Comparison of ENCODE assay signal across 15 cellular contexts in genomic region chr12:27541031-27541719, GRCh38. TPM values are rescaled to one million over a fixed set of nuclear protein-coding genes. Genes with fewer than 3 reads are reported as not detected.
DNase-seq lines count a peak whose midpoint lies in the region; ATAC-seq, FAIRE-seq and TF ChIP-seq lines count a peak whose summit lies in the region.
"Had no signal": no experiment of that assay in that cellular context is flagged by ENCODE, and none has a peak within 500 bp of the region (broad histone marks: within the 10 kb centered on the region; RNA-seq: fewer than 3 reads in every experiment).

No MANE protein-coding gene starts in this region.

- no peaks in the 10 kb centered on the region for H3K36me3 ChIP-seq in mammary epithelial cell (ENCODE audit: insufficient read depth, low read length)
- peaks cover 0 to 2% of the 10 kb centered on the region in 2 experiments for H3K36me3 ChIP-seq in keratinocyte (ENCODE audit: control insufficient read depth in 2 of 2, extremely low read depth in 1 of 2, insufficient read depth in 2 of 2, low read length in 2 of 2)
- H3K36me3 ChIP-seq in gastrocnemius medialis, result no peaks in the 10 kb centered on the region
- H3K36me3 ChIP-seq: right lobe of liver had no signal

- H3K4me1 ChIP-seq in mammary epithelial cell (ENCODE audit: insufficient read depth, low read length), result peaks cover 43% of the 10 kb centered on the region
- H3K4me1 ChIP-seq in keratinocyte (ENCODE audit: control insufficient read depth, extremely low read depth, insufficient read depth, low read length), result peaks cover 57% of the 10 kb centered on the region
- H3K4me1 ChIP-seq in gastrocnemius medialis, result peaks cover 46 to 57% of the 10 kb centered on the region in 2 donors

- no peaks in the 10 kb centered on the region for H4K20me1 ChIP-seq in mammary epithelial cell (ENCODE audit: insufficient read depth, low read length)
- no peaks in the 10 kb centered on the region for H4K20me1 ChIP-seq in keratinocyte (ENCODE audit: control insufficient read depth, extremely low read depth, insufficient read depth, low read length)

- FAIRE-seq in keratinocyte (lab: Jason Lieb, UNC), result peak; percentile 99
- FAIRE-seq: RCC 7860 had no signal

- intact Hi-C loops in Right ventricle myocardium superior (cut with DNase I), result no loop called here
- intact Hi-C loops in cardiac septum (cut with DNase I), result no loop called here
- intact Hi-C loops in mammary epithelial cell (cut with micrococcal nuclease), result no loop called here
- intact Hi-C loops in gastrocnemius medialis (cut with DNase I; ENCODE audit: low total_unique reads), result no loop called here

- TF ChIP-seq CTCF in mammary epithelial cell (conservative IDR thresholded peaks at IDR 0.05 in 1 of 2, IDR thresholded peaks at IDR 0.05 in 1 of 2; ENCODE audit: extremely low read depth in 1 of 2, insufficient read depth in 1 of 2, low read depth in 1 of 2, low read length in 2 of 2) (no peak), keratinocyte (optimal IDR thresholded peaks at IDR 0.05 in 1 of 3, IDR thresholded peaks at IDR 0.05 in 1 of 3, conservative IDR thresholded peaks at IDR 0.05 in 1 of 3; ENCODE audit: extremely low read depth in 1 of 3, insufficient read depth in 2 of 3, low read length in 3 of 3) (no peak), gastrocnemius medialis (IDR thresholded peaks at IDR 0.05 in 4 of 5, conservative IDR thresholded peaks at IDR 0.05 in 1 of 5) (no peak)

- no peaks in the 10 kb centered on the region for H3K27me3 ChIP-seq in mammary epithelial cell (ENCODE audit: insufficient read depth, low read length)
- no peaks in the 10 kb centered on the region for H3K27me3 ChIP-seq in keratinocyte (ENCODE audit: control insufficient read depth, extremely low read depth, insufficient read depth, low read length)
- H3K27me3 ChIP-seq in gastrocnemius medialis, result no peaks in the 10 kb centered on the region
- H3K27me3 ChIP-seq: right lobe of liver, tibial artery had no signal

- no TSS peak for BruUV-seq in mammary epithelial cell (replicated peaks; lab: Mats Ljungman, UMichigan)

- ATAC-seq in Right ventricle myocardium superior (ENCODE audit: poor library complexity), result peak; percentile 10
- ATAC-seq in gastrocnemius medialis, result no peak
- ATAC-seq: left lobe of liver; naive thymus-derived CD4-positive, alpha-beta T cell had no signal

- no peak overlapping the region for H2AFZ ChIP-seq in mammary epithelial cell (ENCODE audit: low read depth, low read length)
- H2AFZ ChIP-seq in keratinocyte (ENCODE audit: control insufficient read depth, low read length), result no peak overlapping the region

- CTCF ChIA-PET in mammary epithelial cell (lab: Charles Lee; ENCODE audit: low non-redundant PET), result no interaction called here

- no peaks in the 10 kb centered on the region for H3K9me1 ChIP-seq in keratinocyte (ENCODE audit: control insufficient read depth, extremely low read depth, insufficient read depth, low read length)

- H3K4me2 ChIP-seq in mammary epithelial cell (ENCODE audit: insufficient read depth, low read depth, low read length), result peak overlapping the region; percentile 7
- peak overlapping the region; percentile 73 for H3K4me2 ChIP-seq in keratinocyte (ENCODE audit: control insufficient read depth, extremely low read depth, insufficient read depth, low read depth, low read length)

- WGBS in mammary epithelial cell (ENCODE audit: low coverage, missing lambda C conversion rate), result 80% methylated on average over 8 of the region's 8 CpGs

- TF ChIP-seq POLR2A in gastrocnemius medialis (IDR thresholded peaks at IDR 0.05), result no peak

- H3K79me2 ChIP-seq in mammary epithelial cell (ENCODE audit: insufficient read depth, low read length) (peaks cover 96% of the 10 kb centered on the region), keratinocyte (ENCODE audit: control insufficient read depth, insufficient read depth, low read length) (peaks cover 86% of the 10 kb centered on the region)

- in situ Hi-C loops in mammary epithelial cell (cut with MboI; ENCODE audit: low sequenced_read_pairs in 2 of 2) (no loop called here), gastrocnemius medialis (cut with MboI; ENCODE audit: low sequenced_read_pairs in 4 of 4) (no loop called here)

- dilution Hi-C loops in mammary epithelial cell (cut with HindIII; ENCODE audit: low sequenced_read_pairs) (no loop called here), keratinocyte (cut with MboI; ENCODE audit: extremely low pct_ligation_motif_present, low sequenced_read_pairs) (no loop called here)

- H3K4me3 ChIP-seq in mammary epithelial cell (replicated peaks in 1 of 3; ENCODE audit: insufficient read depth in 1 of 3, low read depth in 2 of 3, low read length in 3 of 3), result no peak overlapping the region
- no peak overlapping the region for H3K4me3 ChIP-seq in keratinocyte (ENCODE audit: control insufficient read depth in 2 of 3, extremely low read depth in 1 of 3, insufficient read depth in 2 of 3, low read depth in 1 of 3, low read length in 3 of 3)
- H3K4me3 ChIP-seq in gastrocnemius medialis, result no peak overlapping the region
- H3K4me3 ChIP-seq: right lobe of liver, tibial artery had no signal

- H3K27ac ChIP-seq in mammary epithelial cell (ENCODE audit: insufficient read depth, low read depth, low read length) (peak overlapping the region; percentile 91), keratinocyte (ENCODE audit: control insufficient read depth, insufficient read depth, low read length) (peak overlapping the region; percentile 83), gastrocnemius medialis (peak overlapping the region in 1 of 4 donors; percentile 3)
- H3K27ac ChIP-seq: right lobe of liver had no signal

- DNase-seq in Right ventricle myocardium superior (no peak), cardiac septum (ENCODE audit: low spot score) (no peak), mammary epithelial cell (peak; percentile 82), keratinocyte (ENCODE audit: low read depth, low spot score) (peak; percentile 46), NCI-H510A (lab: John Stamatoyannopoulos, UW) (no peak), gastrocnemius medialis (no peak), CD1c-positive myeloid dendritic cell (ENCODE audit: extremely low spot score) (no peak)
- DNase-seq in activated CD4-positive, alpha-beta T cell treated with anti-CD3 and anti-CD28 coated beads for 1 hour, result no peak
- DNase-seq: naive thymus-derived CD4-positive, alpha-beta T cell; NCI-H146; NCI-H524 treated with DMSO at 0.1 percent for 48 hours; right lobe of liver; tibial artery had no signal

- peak overlapping the region; percentile 8 for H3K9ac ChIP-seq in mammary epithelial cell (ENCODE audit: insufficient read depth, low read length)
- H3K9ac ChIP-seq in keratinocyte (ENCODE audit: control insufficient read depth, extremely low read depth, insufficient read depth, low read length), result peak overlapping the region; percentile 55

- H3K9me3 ChIP-seq in mammary epithelial cell (replicated peaks; ENCODE audit: insufficient read depth, low read length) (no peaks in the 10 kb centered on the region), keratinocyte (ENCODE audit: control insufficient read depth, low read depth, low read length) (no peaks in the 10 kb centered on the region), gastrocnemius medialis (no peaks in the 10 kb centered on the region)
- H3K9me3 ChIP-seq: right lobe of liver, tibial artery had no signal

RNA-seq across cellular contexts. Expression of gene PPFIBP1, which starts 17.2 kb away (rescaled TPM):
- total RNA-seq in Right ventricle myocardium superior (292 TPM), cardiac septum (219 TPM), mammary epithelial cell (100 to 1,000 TPM; 114 to 136 TPM), gastrocnemius medialis (10 to 100 TPM; 18.3 to 33.2 (median 27.4) TPM)
- polyA plus RNA-seq in mammary epithelial cell (41.2 TPM), keratinocyte (53.6 to 83.5 TPM (median 62.0 TPM) in 3 replicates)
- polyA minus RNA-seq in mammary epithelial cell (266 TPM), keratinocyte (48.5 to 186 TPM (median 78.5 TPM) in 3 replicates)
- polyA plus RNA-seq in keratinocyte (2011; ENCODE audit: low read depth), result 74.9 TPM
- 32.0 and 75.4 TPM in 2 replicates for polyA plus RNA-seq in keratinocyte (2011; cell fraction: cytosol; rRNA removed)
- 101 and 133 TPM in 2 replicates for polyA plus RNA-seq in keratinocyte (2011; cell fraction: nucleus; rRNA removed)
- polyA plus RNA-seq in keratinocyte (2012; ENCODE audit: low replicate concordance), result 25.4 and 60.2 TPM in 2 replicates
- polyA minus RNA-seq in keratinocyte (2011; cell fraction: cytosol; rRNA and poly(A)+ RNA removed), result 37.2 TPM
- 116 and 242 TPM in 2 replicates for polyA minus RNA-seq in keratinocyte (2011; cell fraction: nucleus; rRNA and poly(A)+ RNA removed)

Comparison
In these comparisons a context has a peak if more than half of its experiments do, and no peak if none do; other contexts are left out.
1. DNase-seq: peak in mammary epithelial cell (single experiment) and keratinocyte (single experiment); none in Right ventricle myocardium superior (single experiment), cardiac septum (single experiment), NCI-H510A (single experiment), activated CD4-positive, alpha-beta T cell treated with anti-CD3 and anti-CD28 coated beads for 1 hour (single experiment), gastrocnemius medialis (0 of 2) and CD1c-positive myeloid dendritic cell (single experiment).